14 cellular contexts compared by ENCODE assay signal in genomic region chr12:50555471-50555885, GRCh38. TPM values are rescaled to one million over a fixed set of nuclear protein-coding genes. Genes with fewer than 3 reads are reported as not detected.
DNase-seq lines count a peak whose midpoint lies in the region; ATAC-seq and TF ChIP-seq lines count a peak whose summit lies in the region.
"Had no signal": no experiment of that assay in that cellular context is flagged by ENCODE, and none has a peak within 500 bp of the region (broad histone marks: within the 10 kb centered on the region; RNA-seq: fewer than 3 reads in every experiment).

No MANE protein-coding gene starts in this region.

- ATAC-seq in memory B cell (ENCODE audit: low read depth): no peak
- no peak for ATAC-seq in GM19467 (IDR thresholded peaks at IDR 0.05; ENCODE audit: unreplicated experiment)
- no peak for ATAC-seq in HG02973 (IDR thresholded peaks at IDR 0.05; ENCODE audit: unreplicated experiment)

- no peak for TF ChIP-seq POLR2A in esophagus muscularis mucosa (IDR thresholded peaks at IDR 0.05; ENCODE audit: low read depth)

- peak overlapping the region; percentile 2 for H3K27ac Mint-ChIP-seq in memory B cell

- H3K27ac ChIP-seq in esophagus muscularis mucosa (replicated peaks in 1 of 4) (no peak overlapping the region), tibial artery (no peak overlapping the region)
- H3K27ac ChIP-seq: right atrium auricular region, SJSA1 had no signal

- TF ChIP-seq CTCF in esophagus muscularis mucosa (IDR thresholded peaks at IDR 0.05) (no peak), tibial artery (IDR thresholded peaks at IDR 0.05) (no peak)

- peaks cover 22% of the 10 kb centered on the region for H3K36me3 Mint-ChIP-seq in memory B cell

- H3K4me3 ChIP-seq in esophagus muscularis mucosa: no peak overlapping the region
- H3K4me3 ChIP-seq in tibial artery: no peak overlapping the region
- H3K4me3 ChIP-seq: right atrium auricular region, SJSA1 had no signal

- H3K4me1 Mint-ChIP-seq in memory B cell: peaks cover 39% of the 10 kb centered on the region

- H3K27me3 ChIP-seq in esophagus muscularis mucosa (no peaks in the 10 kb centered on the region), tibial artery (no peaks in the 10 kb centered on the region)
- H3K27me3 ChIP-seq: right atrium auricular region, SJSA1 had no signal

- no peaks in the 10 kb centered on the region for H3K27me3 Mint-ChIP-seq in memory B cell

- peaks cover 2% of the 10 kb centered on the region for H3K9me3 Mint-ChIP-seq in memory B cell

- no peaks in the 10 kb centered on the region for H3K9me3 ChIP-seq in esophagus muscularis mucosa
- no peaks in the 10 kb centered on the region for H3K9me3 ChIP-seq in tibial artery
- H3K9me3 ChIP-seq: right atrium auricular region, SJSA1 had no signal

- no peak overlapping the region for H3K4me3 Mint-ChIP-seq in memory B cell

- DNase-seq in stimulated activated CD4-positive, alpha-beta T cell treated with anti-CD3 and anti-CD28 coated beads, Interleukin-12 subunit alpha, Interleukin-12 subunit beta, amount 100 ng/mL, for 48 hours (ENCODE audit: low read depth in 2 of 3, low spot score in 1 of 3): peak in 2 of 3 donors; percentile 33 to 43
- DNase-seq in stimulated activated CD4-positive, alpha-beta T cell treated with anti-CD3 and anti-CD28 coated beads, Interleukin-2, amount 100 ng/mL, for 48 hours: no peak
- DNase-seq in activated T-cell treated with anti-CD3 and anti-CD28 coated beads, Interleukin-2, amount 50 U/mL, for 48 hours: peak; percentile 50 to 55
- DNase-seq in memory B cell (ENCODE audit: low spot score in 2 of 2): no peak
- no peak for DNase-seq in esophagus muscularis mucosa (ENCODE audit: extremely low spot score)
- no peak for DNase-seq in tibial artery
- DNase-seq: DMS79; effector CD4-positive, alpha-beta T cell; IMR-90; NCI-H1092 treated with DMSO at 0.1 percent for 48 hours had no signal

- H3K36me3 ChIP-seq in esophagus muscularis mucosa (no peaks in the 10 kb centered on the region), tibial artery (no peaks in the 10 kb centered on the region)
- H3K36me3 ChIP-seq: right atrium auricular region had no signal

- WGBS in esophagus muscularis mucosa: 96% methylated on average over 4 of the region's 4 CpGs

- intact Hi-C loops in esophagus muscularis mucosa (cut with DNase I) (no loop called here), tibial artery (cut with DNase I; ENCODE audit: low total_unique reads) (no loop called here)

- TF ChIP-seq EP300 in esophagus muscularis mucosa (IDR thresholded peaks at IDR 0.05): no peak

- H3K4me1 ChIP-seq in esophagus muscularis mucosa (peaks cover 0 to 4% (median 0%) of the 10 kb centered on the region in 4 donors), tibial artery (no peaks in the 10 kb centered on the region)

RNA-seq across cellular contexts. Expression of gene DIP2B, which starts 50.7 kb away (rescaled TPM):
- total RNA-seq in esophagus muscularis mucosa: 10 to 100 TPM; 18.7 to 23.0 (median 20.6) TPM

Comparison
In these comparisons a context has a peak if more than half of its experiments do, and no peak if none do; other contexts are left out.
1. DNase-seq: peak in stimulated activated CD4-positive, alpha-beta T cell treated with anti-CD3 and anti-CD28 coated beads, Interleukin-12 subunit alpha, Interleukin-12 subunit beta, amount 100 ng/mL, for 48 hours (2 of 3) and activated T-cell treated with anti-CD3 and anti-CD28 coated beads, Interleukin-2, amount 50 U/mL, for 48 hours (2 of 2); none in stimulated activated CD4-positive, alpha-beta T cell treated with anti-CD3 and anti-CD28 coated beads, Interleukin-2, amount 100 ng/mL, for 48 hours (0 of 2), memory B cell (0 of 2), esophagus muscularis mucosa (single experiment) and tibial artery (0 of 2).